ENCODE assay signal across 17 cellular contexts in the genomic region with DNA sequence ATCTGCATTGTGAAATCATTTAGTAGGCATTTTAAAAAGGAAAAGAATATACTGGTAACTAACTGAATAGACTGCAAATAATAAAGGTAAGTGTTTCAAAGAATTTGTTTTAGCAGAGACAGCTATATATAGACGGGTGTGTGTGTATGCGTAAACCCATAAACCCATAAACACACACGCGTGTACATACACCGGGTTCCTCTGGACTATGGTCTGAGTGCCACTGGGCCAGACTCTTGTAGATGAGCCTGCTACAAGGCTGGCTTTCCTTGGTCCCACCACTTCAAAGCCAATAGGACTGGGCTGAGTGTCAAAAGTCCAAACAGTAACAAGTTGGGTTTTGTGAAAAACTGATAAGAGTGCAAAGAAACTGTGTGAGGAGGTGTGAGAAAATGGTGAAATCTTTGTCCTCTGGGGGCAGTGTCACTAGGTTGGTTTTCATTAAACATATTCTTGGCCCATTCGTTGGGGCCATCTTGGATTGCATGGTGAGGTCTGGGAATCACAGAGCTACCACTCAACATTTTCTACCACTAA. TPM values are rescaled to one million over a fixed set of nuclear protein-coding genes. Genes with fewer than 3 reads are reported as not detected.
DNase-seq lines count a peak whose midpoint lies in the region; TF ChIP-seq lines count a peak whose summit lies in the region.
"Had no signal": no experiment of that assay in that cellular context is flagged by ENCODE, and none has a peak within 500 bp of the region (broad histone marks: within the 10 kb centered on the region; RNA-seq: fewer than 3 reads in every experiment).

No MANE protein-coding gene starts in this region.

- no peaks in the 10 kb centered on the region for H3K36me3 ChIP-seq in hepatocyte (replicated peaks; ENCODE audit: insufficient read depth, low read depth)
- H3K36me3 ChIP-seq in testis (ENCODE audit: low read depth, missing control alignments), result no peaks in the 10 kb centered on the region
- H3K36me3 ChIP-seq: neutrophil had no signal

- peak overlapping the region; percentile 71 for H3K4me2 ChIP-seq in hepatocyte

- peaks cover 74% of the 10 kb centered on the region for H3K79me2 ChIP-seq in hepatocyte

- H3K4me3 ChIP-seq in hepatocyte (no peak overlapping the region), testis (no peak overlapping the region)
- H3K4me3 ChIP-seq: dorsolateral prefrontal cortex had no signal

- H3K4me1 ChIP-seq in hepatocyte (ENCODE audit: insufficient read depth) (peaks cover 62% of the 10 kb centered on the region), testis (peaks cover 49% of the 10 kb centered on the region)

- H3K27me3 ChIP-seq in hepatocyte, result no peaks in the 10 kb centered on the region
- H3K27me3 ChIP-seq in testis, result no peaks in the 10 kb centered on the region
- H3K27me3 ChIP-seq: dorsolateral prefrontal cortex, neutrophil had no signal

- DNase-seq in DMS53 (lab: John Stamatoyannopoulos, UW) (peak; percentile 14), DMS53 treated with DMSO at 0.1 percent for 48 hours (lab: John Stamatoyannopoulos, UW; ENCODE audit: unreplicated experiment) (no peak), hepatocyte (ENCODE audit: low spot score) (peak; percentile 58), testis (no peak), NCI-H2107 (lab: John Stamatoyannopoulos, UW) (no peak), SIG-M5 (lab: John Stamatoyannopoulos, UW) (no peak), caudate nucleus (lab: John Stamatoyannopoulos, UW) (no peak)
- DNase-seq: activated CD8-positive, alpha-beta T cell treated with anti-CD3 and anti-CD28 coated beads, Interleukin-2, amount 10 ng/mL, durations not matched to agents 7 days and 5 days; amygdala; dorsolateral prefrontal cortex; EL; KG1; NCI-H1436 treated with DMSO at 0.1 percent for 48 hours; NCI-H510A treated with DMSO at 0.1 percent for 48 hours; stimulated activated naive CD4-positive, alpha-beta T cell treated with Interleukin-2 at 50 U/mL for 16 hours had no signal

- H3K9me2 ChIP-seq in hepatocyte (replicated peaks; ENCODE audit: insufficient read depth), result no peaks in the 10 kb centered on the region

- intact Hi-C loops in testis (cut with DNase I; ENCODE audit: low total_unique reads), result no loop called here

- no peaks in the 10 kb centered on the region for H4K20me1 ChIP-seq in hepatocyte (ENCODE audit: insufficient read depth, poor library complexity, severe bottlenecking)

- H3K9me3 ChIP-seq in hepatocyte (ENCODE audit: low read depth) (no peaks in the 10 kb centered on the region), testis (no peaks in the 10 kb centered on the region)
- H3K9me3 ChIP-seq: neutrophil had no signal

- no peak; the same call in 1 of the 2 replicates for TF ChIP-seq CTCF in VCaP (conservative IDR thresholded peaks at IDR 0.05)
- peak; percentile 33 for TF ChIP-seq CTCF in hepatocyte (IDR thresholded peaks at IDR 0.05; ENCODE audit: poor library complexity)
- TF ChIP-seq CTCF in testis (IDR thresholded peaks at IDR 0.05), result no peak

- no peak overlapping the region for H2AFZ ChIP-seq in hepatocyte

- 82% methylated on average over 6 of the region's 6 CpGs for WGBS in hepatocyte (ENCODE audit: low lambda C conversion rate, missing lambda C conversion rate)
- WGBS in testis, 2 donors, result 81 to 86% methylated on average over 6 of the region's 6 CpGs

- no peak for TF ChIP-seq POLR2A in testis (IDR thresholded peaks at IDR 0.05)

- H3K27ac ChIP-seq in VCaP, result peak overlapping the region; percentile 97
- peak overlapping the region; percentile 97 for H3K27ac ChIP-seq in hepatocyte
- peak overlapping the region; percentile 21 to 84 for H3K27ac ChIP-seq in testis
- H3K27ac ChIP-seq in caudate nucleus (ENCODE audit: low read depth, low read length), result no peak overlapping the region
- H3K27ac ChIP-seq: neutrophil had no signal

RNA-seq across cellular contexts. Expression of a gene that starts 39.8 kb away (rescaled TPM):
- 28.4 and 54.8 TPM in 2 replicates for total RNA-seq in hepatocyte
- 34.8 and 40.2 TPM in 2 replicates for polyA plus RNA-seq in hepatocyte
- total RNA-seq in testis, result 10 to 100 TPM; 50.0 to 69.6 TPM
- polyA plus RNA-seq in testis (ENCODE audit: insufficient read depth, low read depth, low replicate concordance), result 53.2 TPM

Comparison
In these comparisons a context has a peak if more than half of its experiments do, and no peak if none do; other contexts are left out.
1. DNase-seq: peak in DMS53 (single experiment) and hepatocyte (single experiment); none in DMS53 treated with DMSO at 0.1 percent for 48 hours (single experiment), testis (single experiment), NCI-H2107 (single experiment), SIG-M5 (single experiment) and caudate nucleus (0 of 61).